Comparison of ENCODE assay signal across 26 cellular contexts in genomic region chr19:3790209-3790734, GRCh38. TPM values are rescaled to one million over a fixed set of nuclear protein-coding genes. Genes with fewer than 3 reads are reported as not detected.
DNase-seq lines count a peak whose midpoint lies in the region; ATAC-seq, FAIRE-seq and TF ChIP-seq lines count a peak whose summit lies in the region.
"Had no signal": no experiment of that assay in that cellular context is flagged by ENCODE, and none has a peak within 500 bp of the region (broad histone marks: within the 10 kb centered on the region; RNA-seq: fewer than 3 reads in every experiment).

No MANE protein-coding gene starts in this region.

- no peaks in the 10 kb centered on the region for H3K79me2 ChIP-seq in astrocyte (ENCODE audit: insufficient read depth, low read length)

- H3K9me3 ChIP-seq in astrocyte (ENCODE audit: insufficient read depth, low read depth, low read length): peaks cover 8% of the 10 kb centered on the region
- H3K9me3 ChIP-seq: A549 had no signal

- no peak overlapping the region for H3K9ac ChIP-seq in astrocyte (ENCODE audit: low read length)
- H3K9ac ChIP-seq: BLaER1 treated with 17β-estradiol and CSF1 and Interleukin-3, amounts not matched to agents 10 nM and 100 nM; GM23248; KMS-11 had no signal

- H3K4me2 ChIP-seq in astrocyte (ENCODE audit: low read length): no peak overlapping the region
- H3K4me2 ChIP-seq: A549, KMS-11 had no signal

- H3K36me3 ChIP-seq in astrocyte (ENCODE audit: insufficient read depth, low read length): no peaks in the 10 kb centered on the region
- H3K36me3 ChIP-seq: BLaER1 treated with 17β-estradiol and CSF1 and Interleukin-3, amounts not matched to agents 10 nM and 100 nM; HAP-1 had no signal

- no peaks in the 10 kb centered on the region for H3K4me1 ChIP-seq in astrocyte (ENCODE audit: insufficient read depth, low read length)
- H3K4me1 ChIP-seq: HAP-1 had no signal

- H3K27ac Mint-ChIP-seq in astrocyte (ENCODE audit: unreplicated experiment) (no peak overlapping the region), immature natural killer cell (peak overlapping the region; percentile 89 to 99 (median 97))
- H3K27ac Mint-ChIP-seq: CD4-positive, alpha-beta T cell had no signal

- no peak for TF ChIP-seq CTCF in astrocyte (IDR thresholded peaks at IDR 0.05; ENCODE audit: insufficient read depth, low read depth, low read length)

- H3K4me1 Mint-ChIP-seq in astrocyte (ENCODE audit: low read depth, unreplicated experiment) (no peaks in the 10 kb centered on the region), immature natural killer cell (peaks cover 69 to 70% of the 10 kb centered on the region in 2 donors)

- H3K27me3 ChIP-seq in astrocyte (ENCODE audit: insufficient read depth, low read length): peaks cover 8% of the 10 kb centered on the region

- no peak overlapping the region for H2AFZ ChIP-seq in astrocyte (ENCODE audit: low read depth, low read length)
- H2AFZ ChIP-seq: GM23248 had no signal

- FAIRE-seq in astrocyte (lab: Jason Lieb, UNC): no peak
- FAIRE-seq: A549 had no signal

- ATAC-seq in HG03039 (IDR thresholded peaks at IDR 0.05; ENCODE audit: unreplicated experiment): no peak
- ATAC-seq in HG02981 (IDR thresholded peaks at IDR 0.05; ENCODE audit: unreplicated experiment): no peak
- ATAC-seq: A549, Panc1 had no signal

- H3K36me3 Mint-ChIP-seq in astrocyte (ENCODE audit: low read depth, unreplicated experiment): no peaks in the 10 kb centered on the region
- peaks cover 0 to 5% (median 0%) of the 10 kb centered on the region in 3 donors for H3K36me3 Mint-ChIP-seq in immature natural killer cell

- H3K9me3 Mint-ChIP-seq in astrocyte (ENCODE audit: unreplicated experiment): peaks cover 21% of the 10 kb centered on the region
- H3K9me3 Mint-ChIP-seq in immature natural killer cell: no peaks in the 10 kb centered on the region
- H3K9me3 Mint-ChIP-seq: CD4-positive, alpha-beta T cell had no signal

- no peak overlapping the region for H3K4me3 ChIP-seq in astrocyte (ENCODE audit: insufficient read depth, low read depth, low read length)
- H3K4me3 ChIP-seq: A549; BLaER1 treated with 17β-estradiol and CSF1 and Interleukin-3, amounts not matched to agents 10 nM and 100 nM; GM23248; HAP-1 had no signal

- H3K27ac ChIP-seq in astrocyte (ENCODE audit: low read depth, low read length): no peak overlapping the region
- H3K27ac ChIP-seq: A549; BLaER1 treated with 17β-estradiol and CSF1 and Interleukin-3, amounts not matched to agents 10 nM and 100 nM; GM23248; KMS-11; RWPE1 had no signal

- DNase-seq in astrocyte (ENCODE audit: low read depth) (no peak), immature natural killer cell (no peak), NCI-H2107 (lab: John Stamatoyannopoulos, UW) (no peak)
- DNase-seq: AML-193; CD4-positive, alpha-beta T cell; COR-L47; DMS53; GM23248; IMR-90; MM.1S; NCI-H2029; NCI-H2227 treated with DMSO at 0.1 percent for 48 hours; NCI-H526 treated with DMSO at 0.1 percent for 48 hours; SHP77 had no signal

- H3K27me3 Mint-ChIP-seq in astrocyte (ENCODE audit: low read depth, unreplicated experiment) (peaks cover 36% of the 10 kb centered on the region), immature natural killer cell (ENCODE audit: low read depth in 3 of 3) (peaks cover 15 to 27% (median 19%) of the 10 kb centered on the region in 3 donors)
- H3K27me3 Mint-ChIP-seq: CD4-positive, alpha-beta T cell had no signal

- no peaks in the 10 kb centered on the region for H4K20me1 ChIP-seq in astrocyte (ENCODE audit: insufficient read depth, low read length)
- H4K20me1 ChIP-seq: BLaER1 treated with 17β-estradiol and CSF1 and Interleukin-3, amounts not matched to agents 10 nM and 100 nM had no signal

- peak overlapping the region; percentile 35 for H3K4me3 Mint-ChIP-seq in astrocyte (ENCODE audit: unreplicated experiment)
- H3K4me3 Mint-ChIP-seq in immature natural killer cell: peak overlapping the region; percentile 70 to 90 (median 84)
- H3K4me3 Mint-ChIP-seq: CD4-positive, alpha-beta T cell had no signal

RNA-seq across cellular contexts. Expression of gene MATK, which starts 4.1 kb away (rescaled TPM):
- total RNA-seq in astrocyte: 0.22 TPM in 1 of 2 replicates, not detected in the other
- polyA plus RNA-seq in immature natural killer cell: 100 to 1,000 TPM; 326 to 436 (median 418) TPM
- total RNA-seq: GM23248, IMR-90, NCI-H460, OCI-LY7 had no signal
- polyA plus RNA-seq: GM23248, IMR-90 had no signal

RNA-seq across cellular contexts. Expression of gene RAX2, which starts 18.2 kb away (rescaled TPM):
- total RNA-seq in astrocyte: not detected in 2 replicates
- not detected for polyA plus RNA-seq in immature natural killer cell
- total RNA-seq: CD4-positive, alpha-beta T cell; Daoy; G401; GM23248; IMR-90; NCI-H460; OCI-LY7 had no signal
- polyA plus RNA-seq: A549, GM23248, IMR-90 had no signal

RNA-seq across cellular contexts. Expression of gene MRPL54, which starts 27.8 kb away (rescaled TPM):
- 41.6 and 43.5 TPM in 2 replicates for total RNA-seq in astrocyte
- 100 to 1,000 TPM; 116 to 167 (median 122) TPM for polyA plus RNA-seq in immature natural killer cell

RNA-seq across cellular contexts. Expression of gene APBA3, which starts 28.8 kb away (rescaled TPM):
- total RNA-seq in astrocyte: 16.4 and 16.5 TPM in 2 replicates
- polyA plus RNA-seq in immature natural killer cell: 10 to 100 TPM; 24.2 to 32.4 (median 31.2) TPM
